ENCODE assay signal across 7 cellular contexts in genomic region chr4:188532751-188533150, GRCh38.
"Had no signal": no experiment of that assay in that cellular context is flagged by ENCODE, and none has a peak within 500 bp of the region (broad histone marks: within the 10 kb centered on the region; RNA-seq: fewer than 3 reads in every experiment).

No MANE protein-coding gene starts in this region.

- DNase-seq: GDM1, GF-D8 had no signal

- H3K4me3 ChIP-seq: GM12878 had no signal

- FAIRE-seq: G401.6, GM12878, GM12891, GM12892, GM18507 had no signal

- ATAC-seq: GM12878 had no signal
